Comparison of ENCODE assay signal across 7 cellular contexts in genomic region chr5:138330813-138331448, GRCh38. TPM values are rescaled to one million over a fixed set of nuclear protein-coding genes. Genes with fewer than 3 reads are reported as not detected.
DNase-seq lines count a peak whose midpoint lies in the region; ATAC-seq and TF ChIP-seq lines count a peak whose summit lies in the region.

No MANE protein-coding gene starts in this region.

- H3K4me3 ChIP-seq in HFF-Myc (replicated peaks; ENCODE audit: low read depth, low read length) (peak overlapping the region; percentile 67), right cardiac atrium (ENCODE audit: low read length) (peak overlapping the region; percentile 24)

- no peaks in the 10 kb centered on the region for H3K4me1 ChIP-seq in right cardiac atrium (ENCODE audit: control insufficient read depth, insufficient read depth, low read length)

- peaks cover 7% of the 10 kb centered on the region for H3K27me3 Mint-ChIP-seq in T-helper 17 cell

- no peak for TF ChIP-seq CTCF in HFF-Myc (IDR thresholded peaks at IDR 0.05; ENCODE audit: low read depth, low read length, missing control alignments)

- peaks cover 13% of the 10 kb centered on the region for H3K4me1 Mint-ChIP-seq in T-helper 17 cell
- H3K4me1 Mint-ChIP-seq in stimulated activated effector memory CD8-positive, alpha-beta T cell treated with anti-CD3 and anti-CD28 coated beads, Interleukin-12 subunit alpha, Interleukin-12 subunit beta, amount 100 ng/mL, for 72 hours = peaks cover 21% of the 10 kb centered on the region

- H3K27me3 ChIP-seq in right cardiac atrium (ENCODE audit: control insufficient read depth, insufficient read depth) = no peaks in the 10 kb centered on the region

- H3K4me3 Mint-ChIP-seq in T-helper 17 cell = peak overlapping the region; percentile 96
- peak overlapping the region; percentile 83 for H3K4me3 Mint-ChIP-seq in stimulated activated effector memory CD8-positive, alpha-beta T cell treated with anti-CD3 and anti-CD28 coated beads, Interleukin-12 subunit alpha, Interleukin-12 subunit beta, amount 100 ng/mL, for 72 hours

- 4% methylated on average over 12 of the region's 12 CpGs for WGBS in right cardiac atrium

- DNase-seq in HFF-Myc (ENCODE audit: extremely low read depth, low read depth) = no peak
- DNase-seq in T-helper 17 cell = no peak
- DNase-seq in right cardiac atrium = no peak
- no peak for DNase-seq in stimulated activated effector memory CD8-positive, alpha-beta T cell treated with anti-CD3 and anti-CD28 coated beads, Interleukin-12 subunit alpha, Interleukin-12 subunit beta, amount 100 ng/mL, for 72 hours (ENCODE audit: low spot score in 2 of 2)
- no peak for DNase-seq in LoVo (ENCODE audit: low spot score)
- DNase-seq in NOMO-1 treated with DMSO at 0.1 percent for 48 hours (lab: John Stamatoyannopoulos, UW; ENCODE audit: unreplicated experiment) = no peak
- no peak for DNase-seq in activated CD4-positive, CD25-positive, alpha-beta regulatory T cell (lab: John Stamatoyannopoulos, UW)

- intact Hi-C loops in right cardiac atrium (cut with DNase I) = no loop called here

- H3K36me3 Mint-ChIP-seq in T-helper 17 cell (ENCODE audit: low read depth) = no peaks in the 10 kb centered on the region
- H3K36me3 Mint-ChIP-seq in stimulated activated effector memory CD8-positive, alpha-beta T cell treated with anti-CD3 and anti-CD28 coated beads, Interleukin-12 subunit alpha, Interleukin-12 subunit beta, amount 100 ng/mL, for 72 hours = no peaks in the 10 kb centered on the region

- no peaks in the 10 kb centered on the region for H3K9me3 Mint-ChIP-seq in stimulated activated effector memory CD8-positive, alpha-beta T cell treated with anti-CD3 and anti-CD28 coated beads, Interleukin-12 subunit alpha, Interleukin-12 subunit beta, amount 100 ng/mL, for 72 hours

- H3K27ac Mint-ChIP-seq in T-helper 17 cell = peak overlapping the region; percentile 88
- H3K27ac Mint-ChIP-seq in stimulated activated effector memory CD8-positive, alpha-beta T cell treated with anti-CD3 and anti-CD28 coated beads, Interleukin-12 subunit alpha, Interleukin-12 subunit beta, amount 100 ng/mL, for 72 hours = peak overlapping the region; percentile 80

- no peak overlapping the region for H3K27ac ChIP-seq in right cardiac atrium (ENCODE audit: low read length)

- ATAC-seq in T-helper 17 cell (no peak), right cardiac atrium (no peak)
- no peak for ATAC-seq in stimulated activated effector memory CD8-positive, alpha-beta T cell treated with anti-CD3 and anti-CD28 coated beads, Interleukin-12 subunit alpha, Interleukin-12 subunit beta, amount 100 ng/mL, for 72 hours

- H3K9me3 ChIP-seq in T-helper 17 cell (ENCODE audit: control insufficient read depth, low read length, poor library complexity, severe bottlenecking) = no peaks in the 10 kb centered on the region
- no peaks in the 10 kb centered on the region for H3K9me3 ChIP-seq in right cardiac atrium (ENCODE audit: control insufficient read depth, low read length)

RNA-seq across cellular contexts. Expression of gene CDC25C, which starts 0.7 kb away (rescaled TPM):
- total RNA-seq in T-helper 17 cell (not detected), right cardiac atrium (under 1 TPM in 2 of 4 donors, not detected in 2; 0.26 to 0.29 TPM)
- polyA plus RNA-seq in right cardiac atrium = not detected

RNA-seq across cellular contexts. Expression of gene FAM53C, which starts 7.1 kb away (rescaled TPM):
- 10 to 100 TPM; 50.1 to 59.8 TPM for total RNA-seq in T-helper 17 cell
- 10 to 100 TPM; 20.2 to 25.0 (median 22.8) TPM for total RNA-seq in right cardiac atrium
- 16.9 TPM for polyA plus RNA-seq in right cardiac atrium

RNA-seq across cellular contexts. Expression of gene KDM3B, which starts 21.6 kb away (rescaled TPM):
- total RNA-seq in T-helper 17 cell = 10 to 100 TPM; 74.0 to 74.5 TPM
- total RNA-seq in right cardiac atrium = 10 to 100 TPM; 44.9 to 56.3 (median 47.5) TPM
- 22.8 TPM for polyA plus RNA-seq in right cardiac atrium

RNA-seq across cellular contexts. Expression of gene GFRA3, which starts 56.5 kb away (rescaled TPM):
- not detected for total RNA-seq in T-helper 17 cell
- 1 to 10 TPM; 1.0 to 1.9 (median 1.5) TPM for total RNA-seq in right cardiac atrium
- 2.5 TPM for polyA plus RNA-seq in right cardiac atrium
